In genomic region chr9:133978226-133979123, GRCh38 we compare ENCODE assay signal across 1 cellular context.
TF ChIP-seq lines count a peak whose summit lies in the region.

No MANE protein-coding gene starts in this region.

TF ChIP-seq in HepG2, 621 proteins besides CTCF, POLR2A, EP300 and RAD21 (continued from another document and continues in another):
- TF ChIP-seq ZNF280B (CRISPR knock-in tag; IDR thresholded peaks at IDR 0.05; ENCODE audit: borderline replicate concordance): no peak
- no peak for TF ChIP-seq IRF1 (CRISPR knock-in tag; IDR thresholded peaks at IDR 0.05; ENCODE audit: low read depth)
- peak; percentile 83; the same call in 1 of the 2 replicates for TF ChIP-seq IRF2 (CRISPR knock-in tag; IDR thresholded peaks at IDR 0.05)
- TF ChIP-seq SNAPC5 (CRISPR knock-in tag; IDR thresholded peaks at IDR 0.05; ENCODE audit: borderline replicate concordance): no peak
- no peak for TF ChIP-seq MAFF (IDR thresholded peaks at IDR 0.05; ENCODE audit: low read depth, low read length)
- TF ChIP-seq SNRNP70 (IDR thresholded peaks at IDR 0.05; ENCODE audit: low read depth, low read length): no peak
- TF ChIP-seq ZNF577 (CRISPR knock-in tag; IDR thresholded peaks at IDR 0.05; ENCODE audit: borderline replicate concordance, low read depth): no peak
- TF ChIP-seq POGK (CRISPR knock-in tag; conservative IDR thresholded peaks at IDR 0.05): 0 out of 2 replicates have a peak, but pooled peaks have one; percentile 48
- no peak for TF ChIP-seq MTF2 (CRISPR knock-in tag; IDR thresholded peaks at IDR 0.05; ENCODE audit: borderline replicate concordance)
- no peak for TF ChIP-seq ZXDC (CRISPR knock-in tag; IDR thresholded peaks at IDR 0.05)
- no peak for TF ChIP-seq RELA (CRISPR knock-in tag; IDR thresholded peaks at IDR 0.05)
- no peak for TF ChIP-seq ZFAT (CRISPR knock-in tag; conservative IDR thresholded peaks at IDR 0.05)
- TF ChIP-seq CEBPZ (IDR thresholded peaks at IDR 0.05; ENCODE audit: low read length): no peak
- TF ChIP-seq ZBTB2 (CRISPR knock-in tag; IDR thresholded peaks at IDR 0.05; ENCODE audit: low read depth): no peak
- peak; percentile 39; the same call in 1 of the 2 replicates for TF ChIP-seq TCF7 (IDR thresholded peaks at IDR 0.05; ENCODE audit: low read depth)
- no peak for TF ChIP-seq ZNF234 (CRISPR knock-in tag; conservative IDR thresholded peaks at IDR 0.05)
- TF ChIP-seq ZNF276 (CRISPR knock-in tag; IDR thresholded peaks at IDR 0.05; ENCODE audit: low read depth): no peak
- peak; percentile 67; the same call in 1 of the 2 replicates for TF ChIP-seq ZNF609 (CRISPR knock-in tag; IDR thresholded peaks at IDR 0.05; ENCODE audit: borderline replicate concordance)
- no peak for TF ChIP-seq MBNL3 (CRISPR knock-in tag; conservative IDR thresholded peaks at IDR 0.05)
- peak; percentile 76 for TF ChIP-seq ZBTB33 (CRISPR knock-in tag; IDR thresholded peaks at IDR 0.05)
- TF ChIP-seq FOSL2 (CRISPR knock-in tag; IDR thresholded peaks at IDR 0.05): peak; percentile 67
- TF ChIP-seq MLX (CRISPR knock-in tag; IDR thresholded peaks at IDR 0.05): peak; percentile 13; the same call in 1 of the 2 replicates
- peak; percentile 25; the same call in 1 of the 2 replicates for TF ChIP-seq SOX13 (IDR thresholded peaks at IDR 0.05)
- peak in 1 of 2 experiments; percentile 44; a peak in 1 of 4 replicates for TF ChIP-seq SOX13 (CRISPR knock-in tag; conservative IDR thresholded peaks at IDR 0.05 in 1 of 2, IDR thresholded peaks at IDR 0.05 in 1 of 2)
- TF ChIP-seq MYC (CRISPR knock-in tag; IDR thresholded peaks at IDR 0.05; ENCODE audit: borderline replicate concordance): peak; percentile 29; the same call in 1 of the 2 replicates
- TF ChIP-seq HDAC2 (CRISPR knock-in tag; IDR thresholded peaks at IDR 0.05): peak; percentile 93
- TF ChIP-seq ATF6 (CRISPR knock-in tag; conservative IDR thresholded peaks at IDR 0.05): no peak
- no peak for TF ChIP-seq ZNF772 (CRISPR knock-in tag; IDR thresholded peaks at IDR 0.05)
